27 cellular contexts compared by ENCODE assay signal in genomic region chr1:1914101-1914811, GRCh38. TPM values are rescaled to one million over a fixed set of nuclear protein-coding genes. Genes with fewer than 3 reads are reported as not detected.
DNase-seq lines count a peak whose midpoint lies in the region; ATAC-seq and TF ChIP-seq lines count a peak whose summit lies in the region.
"Had no signal": no experiment of that assay in that cellular context is flagged by ENCODE, and none has a peak within 500 bp of the region (broad histone marks: within the 10 kb centered on the region; RNA-seq: fewer than 3 reads in every experiment).

No MANE protein-coding gene starts in this region.

- H3K27ac ChIP-seq in hepatocyte (no peak overlapping the region), ovary (no peak overlapping the region), osteoblast (ENCODE audit: low read depth, low read length) (no peak overlapping the region)
- H3K27ac ChIP-seq: dorsolateral prefrontal cortex, suprapubic skin, WERI-Rb-1 had no signal

- peaks cover 14% of the 10 kb centered on the region for H3K4me1 Mint-ChIP-seq in activated T-cell treated with anti-CD3 and anti-CD28 coated beads, Interleukin-2, amount 50 U/mL, for 24 hours (ENCODE audit: low read depth)

- no peaks in the 10 kb centered on the region for H3K9me3 Mint-ChIP-seq in activated T-cell treated with anti-CD3 and anti-CD28 coated beads, Interleukin-2, amount 50 U/mL, for 24 hours
- H3K9me3 Mint-ChIP-seq: activated naive CD4-positive, alpha-beta T cell treated with anti-CD3 and anti-CD28 coated beads, Interleukin-2, amount 50 U/mL, for 72 hours; activated T-helper 17 cell treated with anti-CD3 and anti-CD28 coated beads, Interleukin-2, amount 50 U/mL, for 72 hours; central memory CD8-positive, alpha-beta T cell; mesothelial cell of epicardium; natural killer cell; stimulated activated memory B cell treated with anti-CD40 and anti-IgM and Interleukin-4, amounts not matched to agents 10 μg/mL and 1 μg/mL and 100 μg/mL, for 72 hours had no signal

- H3K27me3 Mint-ChIP-seq in activated T-cell treated with anti-CD3 and anti-CD28 coated beads, Interleukin-2, amount 50 U/mL, for 24 hours, result no peaks in the 10 kb centered on the region
- H3K27me3 Mint-ChIP-seq: activated T-helper 17 cell treated with anti-CD3 and anti-CD28 coated beads, Interleukin-2, amount 50 U/mL, for 72 hours had no signal

- no peak for TF ChIP-seq POLR2A in ovary (IDR thresholded peaks at IDR 0.05)

- H3K36me3 ChIP-seq in hepatocyte (replicated peaks; ENCODE audit: insufficient read depth, low read depth), result no peaks in the 10 kb centered on the region
- no peaks in the 10 kb centered on the region for H3K36me3 ChIP-seq in ovary
- H3K36me3 ChIP-seq in osteoblast (ENCODE audit: insufficient read depth, low read length), result no peaks in the 10 kb centered on the region
- H3K36me3 ChIP-seq: BE2C, suprapubic skin, WERI-Rb-1 had no signal

- TF ChIP-seq EP300 in ovary (IDR thresholded peaks at IDR 0.05), result no peak

- no peak overlapping the region for H3K27ac Mint-ChIP-seq in activated T-cell treated with anti-CD3 and anti-CD28 coated beads, Interleukin-2, amount 50 U/mL, for 24 hours
- H3K27ac Mint-ChIP-seq: activated naive CD4-positive, alpha-beta T cell treated with anti-CD3 and anti-CD28 coated beads, Interleukin-2, amount 50 U/mL, for 72 hours; activated T-helper 17 cell treated with anti-CD3 and anti-CD28 coated beads, Interleukin-2, amount 50 U/mL, for 72 hours; mesothelial cell of epicardium; natural killer cell; stimulated activated memory B cell treated with anti-CD40 and anti-IgM and Interleukin-4, amounts not matched to agents 10 μg/mL and 1 μg/mL and 100 μg/mL, for 72 hours had no signal

- TF ChIP-seq CTCF in hepatocyte (IDR thresholded peaks at IDR 0.05; ENCODE audit: poor library complexity) (no peak), ovary (IDR thresholded peaks at IDR 0.05) (no peak), osteoblast (IDR thresholded peaks at IDR 0.05; ENCODE audit: extremely low read depth, low read depth, low read length) (no peak)

- H3K9me3 ChIP-seq in hepatocyte (ENCODE audit: low read depth) (no peaks in the 10 kb centered on the region), ovary (no peaks in the 10 kb centered on the region), osteoblast (ENCODE audit: low read depth, low read length) (no peaks in the 10 kb centered on the region)
- H3K9me3 ChIP-seq: BE2C, suprapubic skin had no signal

- H3K79me2 ChIP-seq in hepatocyte, result no peaks in the 10 kb centered on the region
- H3K79me2 ChIP-seq in osteoblast (ENCODE audit: insufficient read depth, low read length), result no peaks in the 10 kb centered on the region

- DNase-seq in left ventricle myocardium superior, result peak; percentile 27
- DNase-seq in cardiac septum (ENCODE audit: low spot score), result no peak
- peak; percentile 25 for DNase-seq in hepatocyte (ENCODE audit: low spot score)
- DNase-seq in ovary, result peak in 3 of 5 donors; percentile 12 to 21 (median 20)
- no peak for DNase-seq in NCI-H2107 (lab: John Stamatoyannopoulos, UW)
- DNase-seq in activated T-cell treated with anti-CD3 and anti-CD28 coated beads, Interleukin-2, amount 50 U/mL, for 24 hours, result no peak
- no peak for DNase-seq in NCI-H2029 (lab: John Stamatoyannopoulos, UW)
- no peak for DNase-seq in osteoblast (ENCODE audit: insufficient read length, low spot score, missing footprints)
- DNase-seq: BE2C; DMS79; dorsolateral prefrontal cortex; GOT3; natural killer cell; NCI-H146; NCI-H69; stimulated activated CD4-positive, alpha-beta T cell treated with anti-CD3 and anti-CD28 coated beads, Interleukin-2, amount 100 ng/mL, for 48 hours; T-helper 9 cell; WERI-Rb-1 had no signal

- no peaks in the 10 kb centered on the region for H3K36me3 Mint-ChIP-seq in activated T-cell treated with anti-CD3 and anti-CD28 coated beads, Interleukin-2, amount 50 U/mL, for 24 hours (ENCODE audit: low read depth)
- H3K36me3 Mint-ChIP-seq: activated naive CD4-positive, alpha-beta T cell treated with anti-CD3 and anti-CD28 coated beads, Interleukin-2, amount 50 U/mL, for 72 hours; mesothelial cell of epicardium; natural killer cell; stimulated activated memory B cell treated with anti-CD40 and anti-IgM and Interleukin-4, amounts not matched to agents 10 μg/mL and 1 μg/mL and 100 μg/mL, for 72 hours had no signal

- intact Hi-C loops in left ventricle myocardium superior (cut with micrococcal nuclease) (no loop called here), cardiac septum (cut with DNase I) (no loop called here), ovary (cut with DNase I) (no loop called here)

- no peaks in the 10 kb centered on the region for H3K9me2 ChIP-seq in hepatocyte (replicated peaks; ENCODE audit: insufficient read depth)

- H4K20me1 ChIP-seq in hepatocyte (ENCODE audit: insufficient read depth, poor library complexity, severe bottlenecking) (no peaks in the 10 kb centered on the region), osteoblast (ENCODE audit: insufficient read depth, low read length) (no peaks in the 10 kb centered on the region)

- no peak overlapping the region for H3K4me3 ChIP-seq in hepatocyte
- no peak overlapping the region for H3K4me3 ChIP-seq in ovary
- no peak overlapping the region for H3K4me3 ChIP-seq in osteoblast (ENCODE audit: insufficient read depth, low read length)
- H3K4me3 ChIP-seq: dorsolateral prefrontal cortex, suprapubic skin had no signal

- WGBS in hepatocyte (ENCODE audit: low lambda C conversion rate, missing lambda C conversion rate), result 73% methylated on average over 14 of the region's 14 CpGs
- WGBS in ovary, 3 donors, result 52 to 65% (median 60%) methylated on average over 11 to 14 of the region's 14 CpGs

- H3K27me3 ChIP-seq in hepatocyte, result no peaks in the 10 kb centered on the region
- no peaks in the 10 kb centered on the region for H3K27me3 ChIP-seq in ovary
- peaks cover 11% of the 10 kb centered on the region for H3K27me3 ChIP-seq in osteoblast (ENCODE audit: insufficient read depth, low read length)
- H3K27me3 ChIP-seq: BE2C, dorsolateral prefrontal cortex, suprapubic skin had no signal

- H3K4me2 ChIP-seq in hepatocyte (no peak overlapping the region), osteoblast (ENCODE audit: insufficient read depth, low read length) (no peak overlapping the region)

- H3K4me1 ChIP-seq in hepatocyte (ENCODE audit: insufficient read depth) (peaks cover 12% of the 10 kb centered on the region), ovary (ENCODE audit: insufficient read depth) (peaks cover 6% of the 10 kb centered on the region), osteoblast (ENCODE audit: insufficient read depth, low read length) (peaks cover 10% of the 10 kb centered on the region)
- H3K4me1 ChIP-seq: BE2C had no signal

- H2AFZ ChIP-seq in hepatocyte, result no peak overlapping the region
- no peak overlapping the region for H2AFZ ChIP-seq in osteoblast (ENCODE audit: low read length)

- no peak overlapping the region for H3K4me3 Mint-ChIP-seq in activated T-cell treated with anti-CD3 and anti-CD28 coated beads, Interleukin-2, amount 50 U/mL, for 24 hours
- H3K4me3 Mint-ChIP-seq: activated T-helper 17 cell treated with anti-CD3 and anti-CD28 coated beads, Interleukin-2, amount 50 U/mL, for 72 hours; central memory CD8-positive, alpha-beta T cell; mesothelial cell of epicardium; natural killer cell; stimulated activated memory B cell treated with anti-CD40 and anti-IgM and Interleukin-4, amounts not matched to agents 10 μg/mL and 1 μg/mL and 100 μg/mL, for 72 hours had no signal

- ATAC-seq in left ventricle myocardium superior, result no peak
- ATAC-seq: activated naive CD4-positive, alpha-beta T cell treated with anti-CD3 and anti-CD28 coated beads, Interleukin-2, amount 50 U/mL, for 72 hours; activated T-helper 17 cell treated with anti-CD3 and anti-CD28 coated beads, Interleukin-2, amount 50 U/mL, for 72 hours; left colon; natural killer cell; stimulated activated memory B cell treated with anti-CD40 and anti-IgM and Interleukin-4, amounts not matched to agents 10 μg/mL and 1 μg/mL and 100 μg/mL, for 72 hours had no signal

RNA-seq across cellular contexts. Expression of gene CALML6, which starts 0.8 kb away (rescaled TPM):
- total RNA-seq in left ventricle myocardium superior, result not detected
- 0.16 TPM for total RNA-seq in cardiac septum
- total RNA-seq in hepatocyte, result 0.53 TPM in 1 of 2 replicates, not detected in the other
- 0.33 and 1.3 TPM in 2 replicates for polyA plus RNA-seq in hepatocyte
- under 1 TPM in 6 of 7 donors, not detected in 1; 0.10 to 0.43 (median 0.14) TPM for total RNA-seq in ovary
- under 1 TPM in 1 of 2 donors, not detected in 1; 0.04 TPM for polyA plus RNA-seq in ovary
- 0.29 and 0.36 TPM in 2 replicates for total RNA-seq in osteoblast
- total RNA-seq: pulmonary artery endothelial cell had no signal

RNA-seq across cellular contexts. Expression of gene TMEM52, which starts 4.8 kb away (rescaled TPM):
- 1.7 TPM for total RNA-seq in left ventricle myocardium superior
- total RNA-seq in cardiac septum, result 0.70 TPM
- total RNA-seq in hepatocyte, result 3.6 and 5.8 TPM in 2 replicates
- polyA plus RNA-seq in hepatocyte, result 5.3 and 5.8 TPM in 2 replicates
- 1 to 10 TPM; 1.6 to 3.3 (median 2.3) TPM for total RNA-seq in ovary
- 1 to 10 TPM in 1 of 2 donors, under 1 TPM in 1; 0.42 to 1.4 TPM for polyA plus RNA-seq in ovary
- total RNA-seq in osteoblast, result not detected in 2 replicates
- total RNA-seq: aorta had no signal

RNA-seq across cellular contexts. Expression of gene GNB1, which starts 23.4 kb away (rescaled TPM):
- total RNA-seq in left ventricle myocardium superior, result 172 TPM
- total RNA-seq in cardiac septum, result 183 TPM
- total RNA-seq in hepatocyte, result 134 and 155 TPM in 2 replicates
- polyA plus RNA-seq in hepatocyte, result 154 and 175 TPM in 2 replicates
- 100 to 1,000 TPM in 6 of 7 donors, 10 to 100 TPM in 1; 92.9 to 314 (median 255) TPM for total RNA-seq in ovary
- polyA plus RNA-seq in ovary, result 100 to 1,000 TPM; 137 to 262 TPM
- total RNA-seq in osteoblast, result 84.6 and 88.7 TPM in 2 replicates

Comparison
In these comparisons a context has a peak if more than half of its experiments do, and no peak if none do; other contexts are left out.
1. DNase-seq: peak in left ventricle myocardium superior (single experiment), hepatocyte (single experiment) and ovary (3 of 5); none in cardiac septum (single experiment), NCI-H2107 (single experiment), activated T-cell treated with anti-CD3 and anti-CD28 coated beads, Interleukin-2, amount 50 U/mL, for 24 hours (single experiment), NCI-H2029 (single experiment) and osteoblast (single experiment).